In genomic region chr16:50563989-50564388, GRCh38 we compare ENCODE assay signal across 1 cellular context.
TF ChIP-seq lines count a peak whose summit lies in the region.

No MANE protein-coding gene starts in this region.

TF ChIP-seq in HepG2, 621 proteins besides CTCF, POLR2A, EP300 and RAD21:
- peak; percentile 15; the same call in 1 of the 2 replicates for TF ChIP-seq POLR2G (IDR thresholded peaks at IDR 0.05; ENCODE audit: low read depth, low read length)
- TF ChIP-seq ZNF280B (CRISPR knock-in tag; IDR thresholded peaks at IDR 0.05; ENCODE audit: borderline replicate concordance), result no peak
- TF ChIP-seq ZNF512B (CRISPR knock-in tag; IDR thresholded peaks at IDR 0.05; ENCODE audit: borderline replicate concordance), result no peak
- TF ChIP-seq, protein P1, sequence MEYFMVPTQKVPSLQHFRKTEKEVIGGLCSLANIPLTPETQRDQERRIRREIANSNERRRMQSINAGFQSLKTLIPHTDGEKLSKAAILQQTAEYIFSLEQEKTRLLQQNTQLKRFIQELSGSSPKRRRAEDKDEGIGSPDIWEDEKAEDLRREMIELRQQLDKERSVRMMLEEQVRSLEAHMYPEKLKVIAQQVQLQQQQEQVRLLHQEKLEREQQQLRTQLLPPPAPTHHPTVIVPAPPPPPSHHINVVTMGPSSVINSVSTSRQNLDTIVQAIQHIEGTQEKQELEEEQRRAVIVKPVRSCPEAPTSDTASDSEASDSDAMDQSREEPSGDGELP (IDR thresholded peaks at IDR 0.05; ENCODE audit: borderline replicate concordance, low read depth), result no peak
- TF ChIP-seq ATF6 (CRISPR knock-in tag; conservative IDR thresholded peaks at IDR 0.05), result no peak
- no peak for TF ChIP-seq ZNF230 (CRISPR knock-in tag; IDR thresholded peaks at IDR 0.05)
- TF ChIP-seq CEBPZ (IDR thresholded peaks at IDR 0.05; ENCODE audit: low read length), result no peak
- TF ChIP-seq, protein P2, sequence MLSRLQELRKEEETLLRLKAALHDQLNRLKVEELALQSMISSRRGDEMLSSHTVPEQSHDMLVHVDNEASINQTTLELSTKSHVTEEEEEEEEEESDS (CRISPR knock-in tag; IDR thresholded peaks at IDR 0.05; ENCODE audit: borderline replicate concordance), result no peak
- TF ChIP-seq YEATS2 (CRISPR knock-in tag; IDR thresholded peaks at IDR 0.05; ENCODE audit: borderline replicate concordance), result no peak
- TF ChIP-seq MAZ (IDR thresholded peaks at IDR 0.05; ENCODE audit: borderline replicate concordance, low read depth, low read length), result no peak
- TF ChIP-seq MAZ (CRISPR knock-in tag; IDR thresholded peaks at IDR 0.05; ENCODE audit: low read depth), result no peak
- TF ChIP-seq SNAPC2 (CRISPR knock-in tag; IDR thresholded peaks at IDR 0.05), result no peak
- TF ChIP-seq AGO2 (optimal IDR thresholded peaks at IDR 0.05; ENCODE audit: low read depth, low read length), result peak; percentile 78
- no peak for TF ChIP-seq ZSCAN29 (CRISPR knock-in tag; conservative IDR thresholded peaks at IDR 0.05)
- TF ChIP-seq ZNF367 (CRISPR knock-in tag; IDR thresholded peaks at IDR 0.05; ENCODE audit: borderline replicate concordance), result no peak
- no peak for TF ChIP-seq NBN (conservative IDR thresholded peaks at IDR 0.05)
- TF ChIP-seq HNRNPL (IDR thresholded peaks at IDR 0.05; ENCODE audit: low read depth, low read length), result no peak
- no peak for TF ChIP-seq STAT6 (CRISPR knock-in tag; IDR thresholded peaks at IDR 0.05; ENCODE audit: borderline replicate concordance)
- TF ChIP-seq PTBP1 (IDR thresholded peaks at IDR 0.05; ENCODE audit: low read depth, low read length, poor library complexity, severe bottlenecking), result peak; percentile 16
- peak; percentile 62; the same call in 1 of the 2 replicates for TF ChIP-seq RBFOX2 (IDR thresholded peaks at IDR 0.05; ENCODE audit: low read depth, low read length)
- TF ChIP-seq, protein P3, sequence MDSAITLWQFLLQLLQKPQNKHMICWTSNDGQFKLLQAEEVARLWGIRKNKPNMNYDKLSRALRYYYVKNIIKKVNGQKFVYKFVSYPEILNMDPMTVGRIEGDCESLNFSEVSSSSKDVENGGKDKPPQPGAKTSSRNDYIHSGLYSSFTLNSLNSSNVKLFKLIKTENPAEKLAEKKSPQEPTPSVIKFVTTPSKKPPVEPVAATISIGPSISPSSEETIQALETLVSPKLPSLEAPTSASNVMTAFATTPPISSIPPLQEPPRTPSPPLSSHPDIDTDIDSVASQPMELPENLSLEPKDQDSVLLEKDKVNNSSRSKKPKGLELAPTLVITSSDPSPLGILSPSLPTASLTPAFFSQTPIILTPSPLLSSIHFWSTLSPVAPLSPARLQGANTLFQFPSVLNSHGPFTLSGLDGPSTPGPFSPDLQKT (CRISPR knock-in tag; IDR thresholded peaks at IDR 0.05; ENCODE audit: borderline replicate concordance), result no peak
- TF ChIP-seq, protein P4, sequence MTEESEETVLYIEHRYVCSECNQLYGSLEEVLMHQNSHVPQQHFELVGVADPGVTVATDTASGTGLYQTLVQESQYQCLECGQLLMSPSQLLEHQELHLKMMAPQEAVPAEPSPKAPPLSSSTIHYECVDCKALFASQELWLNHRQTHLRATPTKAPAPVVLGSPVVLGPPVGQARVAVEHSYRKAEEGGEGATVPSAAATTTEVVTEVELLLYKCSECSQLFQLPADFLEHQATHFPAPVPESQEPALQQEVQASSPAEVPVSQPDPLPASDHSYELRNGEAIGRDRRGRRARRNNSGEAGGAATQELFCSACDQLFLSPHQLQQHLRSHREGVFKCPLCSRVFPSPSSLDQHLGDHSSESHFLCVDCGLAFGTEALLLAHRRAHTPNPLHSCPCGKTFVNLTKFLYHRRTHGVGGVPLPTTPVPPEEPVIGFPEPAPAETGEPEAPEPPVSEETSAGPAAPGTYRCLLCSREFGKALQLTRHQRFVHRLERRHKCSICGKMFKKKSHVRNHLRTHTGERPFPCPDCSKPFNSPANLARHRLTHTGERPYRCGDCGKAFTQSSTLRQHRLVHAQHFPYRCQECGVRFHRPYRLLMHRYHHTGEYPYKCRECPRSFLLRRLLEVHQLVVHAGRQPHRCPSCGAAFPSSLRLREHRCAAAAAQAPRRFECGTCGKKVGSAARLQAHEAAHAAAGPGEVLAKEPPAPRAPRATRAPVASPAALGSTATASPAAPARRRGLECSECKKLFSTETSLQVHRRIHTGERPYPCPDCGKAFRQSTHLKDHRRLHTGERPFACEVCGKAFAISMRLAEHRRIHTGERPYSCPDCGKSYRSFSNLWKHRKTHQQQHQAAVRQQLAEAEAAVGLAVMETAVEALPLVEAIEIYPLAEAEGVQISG (CRISPR knock-in tag; IDR thresholded peaks at IDR 0.05), result no peak
- TF ChIP-seq ZEB1 (IDR thresholded peaks at IDR 0.05; ENCODE audit: insufficient replicate concordance, low read depth), result no peak
- 0 out of 2 replicates have a peak, but pooled peaks have one; percentile 69 for TF ChIP-seq ZC3H13 (CRISPR knock-in tag; IDR thresholded peaks at IDR 0.05)
- TF ChIP-seq RNF2 (conservative IDR thresholded peaks at IDR 0.05; ENCODE audit: low read depth), result no peak
- no peak for TF ChIP-seq MBD4 (IDR thresholded peaks at IDR 0.05; ENCODE audit: borderline replicate concordance, low read length)
- TF ChIP-seq HNRNPUL1 (IDR thresholded peaks at IDR 0.05; ENCODE audit: low read depth, low read length), result no peak
- no peak for TF ChIP-seq ZNF501 (CRISPR knock-in tag; IDR thresholded peaks at IDR 0.05)
- no peak for TF ChIP-seq ARNT (IDR thresholded peaks at IDR 0.05)
